9 cellular contexts compared by ENCODE assay signal in genomic region chr13:39148513-39148961, GRCh38.
A peak's percentile ranks its signal among the peaks of the same experiment; 100 is the strongest.
DNase-seq lines count a peak whose midpoint lies in the region; TF ChIP-seq lines count a peak whose summit lies in the region.
"Had no signal": no experiment of that assay in that cellular context is flagged by ENCODE, and none has a peak within 500 bp of the region (broad histone marks: within the 10 kb centered on the region; RNA-seq: fewer than 3 reads in every experiment).

No MANE protein-coding gene starts in this region.

- H3K27ac ChIP-seq in smooth muscle cell (ENCODE audit: low read depth) = no peak overlapping the region
- no peak overlapping the region for H3K27ac ChIP-seq in effector memory CD4-positive, alpha-beta T cell (ENCODE audit: insufficient read depth, low read length, poor library complexity, severe bottlenecking)

- CTCF ChIA-PET in activated naive CD4-positive, alpha-beta T cell treated with anti-CD3 and anti-CD28 coated beads for 36 hours (lab: Charles Lee) = interaction anchor here (0.7 kb wide), 1 partner anchor 46 kb away, joined by 4 read pairs; no protein-coding TSS in a partner anchor
- CTCF ChIA-PET in activated naive CD4-positive, alpha-beta T cell treated with anti-CD3 and anti-CD28 coated beads, Interleukin-2, amount 10 ng/mL, durations not matched to agents 7 days and 5 days (lab: Charles Lee) = no interaction called here

- H3K27me3 Mint-ChIP-seq in activated naive CD4-positive, alpha-beta T cell treated with anti-CD3 and anti-CD28 coated beads for 36 hours (ENCODE audit: low read depth) = peaks cover 28% of the 10 kb centered on the region
- peaks cover under 1% of the 10 kb centered on the region for H3K27me3 Mint-ChIP-seq in activated naive CD4-positive, alpha-beta T cell treated with anti-CD3 and anti-CD28 coated beads, Interleukin-2, amount 10 ng/mL, durations not matched to agents 7 days and 5 days

- H3K9ac ChIP-seq in smooth muscle cell (ENCODE audit: low read depth) = no peak overlapping the region

- 47% methylated on average over 5 of the region's 5 CpGs for WGBS in smooth muscle cell (ENCODE audit: low lambda C conversion rate)

- H3K4me1 ChIP-seq in smooth muscle cell (ENCODE audit: low read depth) = no peaks in the 10 kb centered on the region
- no peaks in the 10 kb centered on the region for H3K4me1 ChIP-seq in effector memory CD4-positive, alpha-beta T cell (ENCODE audit: control insufficient read depth, insufficient read depth, low read length, poor library complexity, severe bottlenecking)

- H3K9me3 Mint-ChIP-seq in activated naive CD4-positive, alpha-beta T cell treated with anti-CD3 and anti-CD28 coated beads for 36 hours = no peaks in the 10 kb centered on the region
- H3K9me3 Mint-ChIP-seq in activated naive CD4-positive, alpha-beta T cell treated with anti-CD3 and anti-CD28 coated beads, Interleukin-2, amount 10 ng/mL, durations not matched to agents 7 days and 5 days = no peaks in the 10 kb centered on the region
- H3K9me3 Mint-ChIP-seq: memory B cell had no signal

- H2AFZ ChIP-seq in smooth muscle cell (ENCODE audit: low read depth) = no peak overlapping the region

- no peaks in the 10 kb centered on the region for H3K36me3 ChIP-seq in smooth muscle cell (ENCODE audit: low read depth)
- H3K36me3 ChIP-seq in effector memory CD4-positive, alpha-beta T cell (ENCODE audit: control insufficient read depth, insufficient read depth, low read length) = no peaks in the 10 kb centered on the region

- intact Hi-C loops in activated naive CD4-positive, alpha-beta T cell treated with anti-CD3 and anti-CD28 coated beads for 36 hours (cut with micrococcal nuclease) = loop anchor here (1.0 to 5.0 kb wide), 2 partner anchors 49 to 51 kb away; no protein-coding TSS in a partner anchor

- H3K36me3 Mint-ChIP-seq in activated naive CD4-positive, alpha-beta T cell treated with anti-CD3 and anti-CD28 coated beads for 36 hours (ENCODE audit: low read depth) = no peaks in the 10 kb centered on the region
- no peaks in the 10 kb centered on the region for H3K36me3 Mint-ChIP-seq in activated naive CD4-positive, alpha-beta T cell treated with anti-CD3 and anti-CD28 coated beads, Interleukin-2, amount 10 ng/mL, durations not matched to agents 7 days and 5 days
- H3K36me3 Mint-ChIP-seq: memory B cell had no signal

- TF ChIP-seq CTCF in epithelial cell of proximal tubule (conservative IDR thresholded peaks at IDR 0.05; ENCODE audit: low read depth, low read length) (no peak), smooth muscle cell (IDR thresholded peaks at IDR 0.05; ENCODE audit: borderline replicate concordance, insufficient read depth, poor library complexity, severe bottlenecking) (no peak)

- H3K4me3 Mint-ChIP-seq in activated naive CD4-positive, alpha-beta T cell treated with anti-CD3 and anti-CD28 coated beads for 36 hours = no peak overlapping the region
- no peak overlapping the region for H3K4me3 Mint-ChIP-seq in activated naive CD4-positive, alpha-beta T cell treated with anti-CD3 and anti-CD28 coated beads, Interleukin-2, amount 10 ng/mL, durations not matched to agents 7 days and 5 days
- H3K4me3 Mint-ChIP-seq: memory B cell had no signal

- peak overlapping the region; percentile 21 for H3K4me2 ChIP-seq in smooth muscle cell

- peaks cover 25% of the 10 kb centered on the region for H3K4me1 Mint-ChIP-seq in activated naive CD4-positive, alpha-beta T cell treated with anti-CD3 and anti-CD28 coated beads for 36 hours (ENCODE audit: low read depth)
- no peaks in the 10 kb centered on the region for H3K4me1 Mint-ChIP-seq in activated naive CD4-positive, alpha-beta T cell treated with anti-CD3 and anti-CD28 coated beads, Interleukin-2, amount 10 ng/mL, durations not matched to agents 7 days and 5 days

- H3F3A ChIP-seq in smooth muscle cell (ENCODE audit: low read depth) = no peaks in the 10 kb centered on the region

- peak; percentile 22 for DNase-seq in activated naive CD4-positive, alpha-beta T cell treated with anti-CD3 and anti-CD28 coated beads for 36 hours
- no peak for DNase-seq in activated naive CD4-positive, alpha-beta T cell treated with anti-CD3 and anti-CD28 coated beads, Interleukin-2, amount 10 ng/mL, durations not matched to agents 7 days and 5 days
- DNase-seq in NCI-H446 treated with DMSO at 0.1 percent for 48 hours (lab: John Stamatoyannopoulos, UW) = peak; percentile 63
- peak; percentile 99 for DNase-seq in epithelial cell of proximal tubule (ENCODE audit: low read depth)
- no peak for DNase-seq in smooth muscle cell (lab: John Stamatoyannopoulos, UW; ENCODE audit: unreplicated experiment)
- no peak for DNase-seq in effector memory CD4-positive, alpha-beta T cell
- DNase-seq in NCI-H524 (lab: John Stamatoyannopoulos, UW) = no peak
- no peak for DNase-seq in HT-29 (ENCODE audit: low spot score)

- no peaks in the 10 kb centered on the region for H4K20me1 ChIP-seq in smooth muscle cell (ENCODE audit: low read depth)

- no peak overlapping the region for H3K27ac Mint-ChIP-seq in activated naive CD4-positive, alpha-beta T cell treated with anti-CD3 and anti-CD28 coated beads for 36 hours
- H3K27ac Mint-ChIP-seq in activated naive CD4-positive, alpha-beta T cell treated with anti-CD3 and anti-CD28 coated beads, Interleukin-2, amount 10 ng/mL, durations not matched to agents 7 days and 5 days = no peak overlapping the region
- H3K27ac Mint-ChIP-seq: memory B cell had no signal

- peaks cover 20% of the 10 kb centered on the region for H3K27me3 ChIP-seq in smooth muscle cell (ENCODE audit: low read depth)
- H3K27me3 ChIP-seq in effector memory CD4-positive, alpha-beta T cell (replicated peaks; ENCODE audit: control insufficient read depth, insufficient read depth, low read length, poor library complexity, severe bottlenecking) = no peaks in the 10 kb centered on the region

- H3K79me2 ChIP-seq in smooth muscle cell (ENCODE audit: low read depth) = no peaks in the 10 kb centered on the region

- H3K9me3 ChIP-seq in smooth muscle cell (replicated peaks; ENCODE audit: low read depth) = no peaks in the 10 kb centered on the region
- H3K9me3 ChIP-seq in effector memory CD4-positive, alpha-beta T cell (ENCODE audit: control insufficient read depth, low read length) = no peaks in the 10 kb centered on the region

- H3K4me3 ChIP-seq in epithelial cell of proximal tubule (ENCODE audit: low read depth, low read length) (no peak overlapping the region), smooth muscle cell (no peak overlapping the region)
- H3K4me3 ChIP-seq in effector memory CD4-positive, alpha-beta T cell (ENCODE audit: insufficient read depth, low read depth, low read length, poor library complexity, severe bottlenecking) = no peak overlapping the region

Comparison
In these comparisons a context has a peak if more than half of its experiments do, and no peak if none do; other contexts are left out.
1. DNase-seq: peak in activated naive CD4-positive, alpha-beta T cell treated with anti-CD3 and anti-CD28 coated beads for 36 hours (single experiment), NCI-H446 treated with DMSO at 0.1 percent for 48 hours (single experiment) and epithelial cell of proximal tubule (single experiment); none in activated naive CD4-positive, alpha-beta T cell treated with anti-CD3 and anti-CD28 coated beads, Interleukin-2, amount 10 ng/mL, durations not matched to agents 7 days and 5 days (single experiment), smooth muscle cell (single experiment), effector memory CD4-positive, alpha-beta T cell (0 of 3), NCI-H524 (0 of 2) and HT-29 (single experiment).